Comparison of ENCODE assay signal across 8 cellular contexts in genomic region chr4:132859929-132860328, GRCh38.
"Had no signal": no experiment of that assay in that cellular context is flagged by ENCODE, and none has a peak within 500 bp of the region (broad histone marks: within the 10 kb centered on the region; RNA-seq: fewer than 3 reads in every experiment).

No MANE protein-coding gene starts in this region.

- DNase-seq: H9, HCEC 1CT, KG1 had no signal

- H2AFZ ChIP-seq: GM23338 had no signal

- H3K4me2 ChIP-seq: GM23338 had no signal

- ATAC-seq: GM23338, K562 had no signal

- FAIRE-seq: H1, H54, HTR-8/SVneo, K562 had no signal

- H3K4me3 ChIP-seq: GM23338, K562 had no signal
